21 cellular contexts compared by ENCODE assay signal in genomic region chr10:120582753-120583152, GRCh38.
DNase-seq lines count a peak whose midpoint lies in the region; ATAC-seq, FAIRE-seq and TF ChIP-seq lines count a peak whose summit lies in the region.
"Had no signal": no experiment of that assay in that cellular context is flagged by ENCODE, and none has a peak within 500 bp of the region (broad histone marks: within the 10 kb centered on the region; RNA-seq: fewer than 3 reads in every experiment).

No MANE protein-coding gene starts in this region.

- no peaks in the 10 kb centered on the region for H3K79me2 ChIP-seq in HepG2 (ENCODE audit: insufficient read depth, low read length)

- DNase-seq in HepG2 (ENCODE audit: low spot score) (no peak), right lobe of liver (no peak), islet precursor cell (peak; percentile 19), sigmoid colon (no peak), NCI-H1417 treated with DMSO at 0.1 percent for 48 hours (lab: John Stamatoyannopoulos, UW) (no peak)
- DNase-seq in stimulated activated CD4-positive, alpha-beta T cell treated with anti-CD3 and anti-CD28 coated beads, Interleukin-4, amount 100 ng/mL, for 1 hour, result no peak
- DNase-seq: 8988T; C1 segment of cervical spinal cord; Calu3; CD4-positive, alpha-beta memory T cell; COR-L47; DMS53; DMS79 treated with DMSO at 0.1 percent for 48 hours; GF-D8 had no signal

- POLR2A ChIA-PET in HepG2 (lab: Yijun Ruan, JAX), result no interaction called here

- BruUV-seq in HepG2 (replicated peaks; lab: Mats Ljungman, UMichigan), result no TSS peak

- CTCF ChIA-PET in HepG2 (lab: Yijun Ruan, JAX; ENCODE audit: low intra/inter-chr PET ratio, low total read pairs), result no interaction called here

- TF ChIP-seq POLR2A in HepG2 (IDR thresholded peaks at IDR 0.05; ENCODE audit: insufficient read depth in 1 of 2, low read depth in 2 of 2, low read length in 2 of 2) (no peak), right lobe of liver (IDR thresholded peaks at IDR 0.05) (no peak), sigmoid colon (IDR thresholded peaks at IDR 0.05) (no peak)

- ATAC-seq in HepG2 (no peak), right lobe of liver (no peak)
- ATAC-seq: A549, GM23338, HCT116 had no signal

- H3K4me3 ChIP-seq in HepG2 (replicated peaks in 1 of 3; ENCODE audit: insufficient read depth in 1 of 3, low read depth in 2 of 3, low read length in 3 of 3) (no peak overlapping the region), right lobe of liver (no peak overlapping the region), sigmoid colon (no peak overlapping the region)
- H3K4me3 ChIP-seq: A549, GM23338 had no signal

- WGBS in HepG2 (ENCODE audit: low lambda C conversion rate), result 19% methylated on average over 2 of the region's 2 CpGs
- 39% methylated on average over 2 of the region's 2 CpGs for WGBS in right lobe of liver (ENCODE audit: insufficient coverage, low coverage, low lambda C conversion rate, missing lambda C conversion rate)
- 63 to 69% methylated on average over 2 of the region's 2 CpGs for WGBS in sigmoid colon, 2 donors

- H3K36me3 ChIP-seq in HepG2 (replicated peaks in 1 of 2; ENCODE audit: control insufficient read depth in 1 of 2, insufficient read depth in 2 of 2, low read length in 2 of 2), result no peaks in the 10 kb centered on the region
- H3K36me3 ChIP-seq in right lobe of liver, result no peaks in the 10 kb centered on the region
- H3K36me3 ChIP-seq in sigmoid colon, result no peaks in the 10 kb centered on the region

- H3K36me3 Mint-ChIP-seq in nephron (ENCODE audit: low read depth), result no peaks in the 10 kb centered on the region
- H3K36me3 Mint-ChIP-seq: CD4-positive, alpha-beta memory T cell had no signal

- H3K27me3 ChIP-seq in HepG2 (ENCODE audit: control insufficient read depth in 1 of 2, insufficient read depth in 2 of 2, low read length in 2 of 2), result no peaks in the 10 kb centered on the region
- H3K27me3 ChIP-seq in right lobe of liver, result no peaks in the 10 kb centered on the region
- no peaks in the 10 kb centered on the region for H3K27me3 ChIP-seq in sigmoid colon

- no peaks in the 10 kb centered on the region for H3K9me3 ChIP-seq in HepG2 (ENCODE audit: low read length)
- H3K9me3 ChIP-seq in right lobe of liver, result no peaks in the 10 kb centered on the region
- H3K9me3 ChIP-seq in sigmoid colon, result no peaks in the 10 kb centered on the region
- H3K9me3 ChIP-seq: A549 had no signal

- in situ Hi-C loops in HepG2 (cut with HindIII; ENCODE audit: extremely low pct_ligation_motif_present, low pct_unique_long_range_greater_than_20kb), result no loop called here

- peak overlapping the region in 2 of 3 experiments; percentile 18 to 53 for H3K27ac Mint-ChIP-seq in nephron
- H3K27ac Mint-ChIP-seq: CD4-positive, alpha-beta memory T cell; GM23338; H9 had no signal

- H3K4me3 Mint-ChIP-seq in nephron, result no peak overlapping the region
- H3K4me3 Mint-ChIP-seq: CD4-positive, alpha-beta memory T cell; GM23338; H9 had no signal

- H3K4me2 ChIP-seq in HepG2 (ENCODE audit: low read depth, low read length), result no peak overlapping the region
- H3K4me2 ChIP-seq: A549, GM23338 had no signal

- H4K20me1 ChIP-seq in HepG2 (ENCODE audit: insufficient read depth, low read length), result no peaks in the 10 kb centered on the region

- H3K27ac ChIP-seq in HepG2 (ENCODE audit: extremely low read length, insufficient read depth, low read length) (no peak overlapping the region), right lobe of liver (no peak overlapping the region), sigmoid colon (no peak overlapping the region)
- H3K27ac ChIP-seq: A549 had no signal

- intact Hi-C loops in HepG2 (cut with micrococcal nuclease; ENCODE audit: unreplicated experiment) (no loop called here), right lobe of liver (cut with DNase I) (no loop called here), sigmoid colon (cut with DNase I) (no loop called here)

- peaks cover 19% of the 10 kb centered on the region for H3K4me1 Mint-ChIP-seq in nephron
- H3K4me1 Mint-ChIP-seq: CD4-positive, alpha-beta memory T cell had no signal

- TF ChIP-seq CTCF in HepG2 (CRISPR knock-in tag; IDR thresholded peaks at IDR 0.05) (no peak), right lobe of liver (IDR thresholded peaks at IDR 0.05) (no peak), nephron (IDR thresholded peaks at IDR 0.05; ENCODE audit: unreplicated experiment in 3 of 3) (no peak), sigmoid colon (IDR thresholded peaks at IDR 0.05) (no peak)

- no peaks in the 10 kb centered on the region for H3K9me3 Mint-ChIP-seq in nephron
- H3K9me3 Mint-ChIP-seq: GM23338, H9 had no signal

- TF ChIP-seq EP300 in HepG2 (IDR thresholded peaks at IDR 0.05; ENCODE audit: low read depth in 2 of 2, low read length in 2 of 2), result no peak
- no peak for TF ChIP-seq EP300 in HepG2 (CRISPR knock-in tag; IDR thresholded peaks at IDR 0.05; ENCODE audit: borderline replicate concordance)
- TF ChIP-seq EP300 in sigmoid colon (IDR thresholded peaks at IDR 0.05), result no peak

- no peak for TF ChIP-seq RAD21 in HepG2 (CRISPR knock-in tag; IDR thresholded peaks at IDR 0.05)

- H3K9ac ChIP-seq in HepG2 (ENCODE audit: insufficient read depth, low read depth, low read length), result no peak overlapping the region

- peaks cover 4% of the 10 kb centered on the region for H3K27me3 Mint-ChIP-seq in nephron (ENCODE audit: low read depth)

- H3K4me1 ChIP-seq in HepG2 (ENCODE audit: insufficient read depth, low read length) (peaks cover 20% of the 10 kb centered on the region), right lobe of liver (no peaks in the 10 kb centered on the region), sigmoid colon (no peaks in the 10 kb centered on the region)
- H3K4me1 ChIP-seq: A549 had no signal

- no peak for FAIRE-seq in HepG2 (lab: Jason Lieb, UNC)
- FAIRE-seq: A549, GM12891, GM18507 had no signal

- no peak overlapping the region for H2AFZ ChIP-seq in HepG2 (ENCODE audit: low read length)
- H2AFZ ChIP-seq: GM23338 had no signal

TF ChIP-seq in HepG2, 621 proteins besides CTCF, POLR2A, EP300 and RAD21:
- no peak for TF ChIP-seq NFKBIZ (CRISPR knock-in tag; IDR thresholded peaks at IDR 0.05)
- no peak for TF ChIP-seq MZF1 (CRISPR knock-in tag; IDR thresholded peaks at IDR 0.05; ENCODE audit: borderline replicate concordance)
- peak; percentile 61 for TF ChIP-seq HNRNPK (IDR thresholded peaks at IDR 0.05; ENCODE audit: low read depth, low read length, poor library complexity, severe bottlenecking)
- TF ChIP-seq RAD51 (IDR thresholded peaks at IDR 0.05; ENCODE audit: borderline replicate concordance), result no peak
- TF ChIP-seq FOXP1 (IDR thresholded peaks at IDR 0.05), result no peak
- TF ChIP-seq FOXP1 (CRISPR knock-in tag; IDR thresholded peaks at IDR 0.05), result no peak
- TF ChIP-seq ZNF446 (CRISPR knock-in tag; IDR thresholded peaks at IDR 0.05), result no peak
- TF ChIP-seq ZBTB26 (CRISPR knock-in tag; IDR thresholded peaks at IDR 0.05; ENCODE audit: borderline replicate concordance), result no peak
